In genomic region chr6:41748102-41748477, GRCh38 we compare ENCODE assay signal across 23 cellular contexts. TPM values are rescaled to one million over a fixed set of nuclear protein-coding genes. Genes with fewer than 3 reads are reported as not detected.
A peak's percentile ranks its signal among the peaks of the same experiment; 100 is the strongest.
DNase-seq lines count a peak whose midpoint lies in the region; ATAC-seq and TF ChIP-seq lines count a peak whose summit lies in the region.
"Had no signal": no experiment of that assay in that cellular context is flagged by ENCODE, and none has a peak within 500 bp of the region (broad histone marks: within the 10 kb centered on the region; RNA-seq: fewer than 3 reads in every experiment).

No MANE protein-coding gene starts in this region.

- H3K23ac ChIP-seq in trophoblast cell (ENCODE audit: low read length), result no peak overlapping the region

- no peak for TF ChIP-seq POLR2A in upper lobe of left lung (IDR thresholded peaks at IDR 0.05)

- no peak overlapping the region for H3K9ac ChIP-seq in trophoblast cell (ENCODE audit: low read length)

- H3K27me3 ChIP-seq in left lung (no peaks in the 10 kb centered on the region), trophoblast cell (ENCODE audit: insufficient read depth, low read length) (no peaks in the 10 kb centered on the region), upper lobe of left lung (no peaks in the 10 kb centered on the region)

- H3K36me3 ChIP-seq in left lung, result no peaks in the 10 kb centered on the region
- no peaks in the 10 kb centered on the region for H3K36me3 ChIP-seq in trophoblast cell (ENCODE audit: control insufficient read depth in 1 of 2, insufficient read depth in 2 of 2, low read length in 2 of 2)
- H3K36me3 ChIP-seq in upper lobe of left lung, result no peaks in the 10 kb centered on the region

- no peak overlapping the region for H3K4me2 ChIP-seq in trophoblast cell (ENCODE audit: low read length)
- H3K4me2 ChIP-seq: A549 had no signal

- H3K4ac ChIP-seq in trophoblast cell (ENCODE audit: low read depth, low read length), result no peak overlapping the region

- peaks cover 4% of the 10 kb centered on the region for H3K79me1 ChIP-seq in trophoblast cell (ENCODE audit: low read length)

- H4K8ac ChIP-seq in trophoblast cell (ENCODE audit: low read depth, low read length), result no peak overlapping the region

- peak; percentile 17 for ATAC-seq in left lung
- ATAC-seq in upper lobe of left lung (ENCODE audit: low FRiP score in 2 of 2), result peak in 1 of 2 donors; percentile 12
- no peak for ATAC-seq in sciatic nerve
- ATAC-seq: A549, HCT116 had no signal

- intact Hi-C loops in left lung (cut with DNase I), result no loop called here
- intact Hi-C loops in sciatic nerve (cut with DNase I), result no loop called here

- peak overlapping the region; percentile 96 for H3K27ac ChIP-seq in C4-2B
- peak overlapping the region in 1 of 2 donors; percentile 75 for H3K27ac ChIP-seq in left lung
- no peak overlapping the region for H3K27ac ChIP-seq in trophoblast cell (ENCODE audit: low read depth, low read length)
- H3K27ac ChIP-seq in upper lobe of left lung, result peak overlapping the region; percentile 30 to 74 (median 52)
- H3K27ac ChIP-seq: HL-60 had no signal

- H3K79me2 ChIP-seq in trophoblast cell (ENCODE audit: control insufficient read depth, insufficient read depth, low read length, poor library complexity), result no peaks in the 10 kb centered on the region

- no peak overlapping the region for H2AFZ ChIP-seq in trophoblast cell (ENCODE audit: insufficient read depth, low read length, poor library complexity)

- H2BK5ac ChIP-seq in trophoblast cell (ENCODE audit: low read depth, low read length, poor library complexity), result peak overlapping the region; percentile 53

- H3K4me1 ChIP-seq in left lung (peaks cover 5 to 11% of the 10 kb centered on the region in 2 donors), trophoblast cell (ENCODE audit: control insufficient read depth in 1 of 2, insufficient read depth in 2 of 2, low read length in 2 of 2) (peaks cover 15 to 21% of the 10 kb centered on the region in 2 experiments), upper lobe of left lung (peaks cover 0 to 34% (median 2%) of the 10 kb centered on the region in 4 donors)
- H3K4me1 ChIP-seq: A549 had no signal

- peak overlapping the region; percentile 50 for H3K14ac ChIP-seq in trophoblast cell (ENCODE audit: low read length)

- H2AK5ac ChIP-seq in trophoblast cell (ENCODE audit: low read length), result no peak overlapping the region

- no peak overlapping the region for H4K12ac ChIP-seq in trophoblast cell (ENCODE audit: low read depth, low read length)

- H3K4me3 ChIP-seq in left lung, result no peak overlapping the region
- no peak overlapping the region for H3K4me3 ChIP-seq in trophoblast cell (ENCODE audit: low read depth, low read length)
- H3K4me3 ChIP-seq in upper lobe of left lung, result no peak overlapping the region
- H3K4me3 ChIP-seq: A549 had no signal

- H4K91ac ChIP-seq in trophoblast cell (ENCODE audit: low read depth, low read length), result peak overlapping the region; percentile 4

- no CpG with 5 or more reads among the region's 6 CpGs for WGBS in trophoblast cell (ENCODE audit: extremely low coverage, insufficient coverage, insufficient read length)
- WGBS in upper lobe of left lung, 2 donors, result 71 to 83% methylated on average over 6 of the region's 6 CpGs

- TF ChIP-seq EP300 in upper lobe of left lung (IDR thresholded peaks at IDR 0.05), result no peak

- H3K9me3 ChIP-seq in left lung (no peaks in the 10 kb centered on the region), trophoblast cell (ENCODE audit: insufficient read depth, low read depth, low read length) (no peaks in the 10 kb centered on the region), upper lobe of left lung (no peaks in the 10 kb centered on the region)
- H3K9me3 ChIP-seq: A549 had no signal

- peak overlapping the region; percentile 51 for H2BK12ac ChIP-seq in trophoblast cell (ENCODE audit: low read length)

- no peak for TF ChIP-seq CTCF in C4-2B (conservative IDR thresholded peaks at IDR 0.05)
- no peak for TF ChIP-seq CTCF in left lung (IDR thresholded peaks at IDR 0.05)
- no peak for TF ChIP-seq CTCF in upper lobe of left lung (IDR thresholded peaks at IDR 0.05)

- DNase-seq in left lung (no peak), trophoblast cell (no peak), upper lobe of left lung (peak in 1 of 2 donors; percentile 47), sciatic nerve (ENCODE audit: low spot score) (no peak)
- no peak for DNase-seq in stimulated activated CD4-positive, alpha-beta T cell treated with anti-CD3 and anti-CD28 coated beads, Interleukin-15, amount 100 ng/mL, for 24 hours
- DNase-seq in activated effector memory CD4-positive, alpha-beta T cell treated with anti-CD3 and anti-CD28 coated beads, Interleukin-2, amount 50 U/mL, for 16 hours, result no peak
- DNase-seq: AML-193; CD4-positive, alpha-beta memory T cell; DMS153; DMS79; GDM1; GOT3; H7; HFFc6 had no signal

- peak overlapping the region; percentile 52 for H2BK120ac ChIP-seq in trophoblast cell (ENCODE audit: insufficient read depth, low read length, poor library complexity)

- no peak overlapping the region for H3K18ac ChIP-seq in trophoblast cell (ENCODE audit: low read length)

RNA-seq across cellular contexts. Expression of gene PGC, which starts 0.9 kb away (rescaled TPM):
- total RNA-seq in left lung (100 to 1,000 TPM; 175 to 266 TPM), upper lobe of left lung (1,000 to 10,000 TPM in 2 of 6 donors, 100 to 1,000 TPM in 4; 241 to 4,380 (median 659) TPM), sciatic nerve (0.27 TPM)
- 14.2 and 17.6 TPM in 2 replicates for polyA plus RNA-seq in trophoblast cell (2013)
- total RNA-seq: CD4-positive, alpha-beta memory T cell; Daoy; H7; HFFc6; HT1080; IMR-90 had no signal
- polyA plus RNA-seq: A549; BJ; CD14-positive monocyte; CD4-positive, alpha-beta memory T cell; IMR-90 had no signal

RNA-seq across cellular contexts. Expression of gene TFEB, which starts 12.7 kb away (rescaled TPM):
- total RNA-seq in left lung (10 to 100 TPM; 22.0 to 37.0 TPM), upper lobe of left lung (10 to 100 TPM; 20.2 to 46.0 (median 27.3) TPM), sciatic nerve (35.5 TPM)
- polyA plus RNA-seq in trophoblast cell (2013), result 25.4 and 27.9 TPM in 2 replicates

RNA-seq across cellular contexts. Expression of gene FRS3, which starts 31.6 kb away (rescaled TPM):
- total RNA-seq in left lung, result 1 to 10 TPM; 5.3 to 5.7 TPM
- polyA plus RNA-seq in trophoblast cell (2013), result 3.6 and 4.1 TPM in 2 replicates
- 10 to 100 TPM in 1 of 6 donors, 1 to 10 TPM in 5; 4.1 to 26.2 (median 6.8) TPM for total RNA-seq in upper lobe of left lung
- total RNA-seq in sciatic nerve, result 6.5 TPM

RNA-seq across cellular contexts. Expression of gene PRICKLE4, which starts 32.5 kb away (rescaled TPM):
- total RNA-seq in left lung (10 to 100 TPM in 1 of 2 donors, 1 to 10 TPM in 1; 7.9 to 13.1 TPM), upper lobe of left lung (100 to 1,000 TPM in 1 of 6 donors, 10 to 100 TPM in 4, 1 to 10 TPM in 1; 9.3 to 133 (median 14.6) TPM), sciatic nerve (9.0 TPM)
- 0.29 and 0.36 TPM in 2 replicates for polyA plus RNA-seq in trophoblast cell (2013)
- total RNA-seq: CD4-positive, alpha-beta memory T cell; Daoy; H7; IMR-90 had no signal
- polyA plus RNA-seq: CD14-positive monocyte; CD4-positive, alpha-beta memory T cell had no signal

RNA-seq across cellular contexts. Expression of gene TOMM6, which starts 39.4 kb away (rescaled TPM):
- total RNA-seq in left lung (100 to 1,000 TPM; 169 to 176 TPM), upper lobe of left lung (100 to 1,000 TPM in 3 of 6 donors, 10 to 100 TPM in 2, 1 to 10 TPM in 1; 7.3 to 169 (median 96.9) TPM), sciatic nerve (97.3 TPM)
- polyA plus RNA-seq in trophoblast cell (2013), result 214 and 233 TPM in 2 replicates

Comparison
In these comparisons a context has a peak if more than half of its experiments do, and no peak if none do; other contexts are left out.
1. RNA of gene PGC, which starts 0.9 kb away (total RNA-seq): 241 to 4,380 TPM in upper lobe of left lung and 175 to 266 TPM in left lung; 0.27 TPM in sciatic nerve (single experiment); every median in the first group is over 100 times any median in the second.